In the genomic region with DNA sequence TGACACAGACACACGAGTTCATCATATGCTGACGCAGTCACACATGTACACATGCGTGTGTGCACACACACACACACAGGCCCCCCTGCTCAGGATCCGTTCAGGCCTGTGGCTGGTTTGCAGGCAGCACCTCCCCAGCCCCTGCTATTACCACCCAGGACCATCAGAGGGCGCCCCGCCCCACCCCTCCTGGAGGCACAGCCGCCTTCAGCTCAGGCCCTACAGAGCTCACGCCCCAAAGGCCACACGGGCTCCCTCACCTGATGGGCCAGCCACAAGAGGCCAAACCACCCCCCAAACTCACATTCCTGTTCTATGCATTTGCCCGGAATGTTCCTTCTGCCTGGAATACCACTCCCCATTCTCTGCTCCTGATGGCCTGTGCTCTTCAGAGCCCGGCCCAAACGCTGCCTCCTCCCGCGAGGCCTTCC, we compare ENCODE assay signal across 8 cellular contexts. TPM values are rescaled to one million over a fixed set of nuclear protein-coding genes. Genes with fewer than 3 reads are reported as not detected.
DNase-seq lines count a peak whose midpoint lies in the region; ATAC-seq and TF ChIP-seq lines count a peak whose summit lies in the region.
"Not testable (repeated sequence)": the region's sequence is repeated elsewhere in the genome, so short reads cannot be mapped to it uniquely, and the experiment has no call there.

No MANE protein-coding gene starts in this region.

- H3K9me3 Mint-ChIP-seq in brain = not testable (repeated sequence)

- TF ChIP-seq EP300 in stomach (IDR thresholded peaks at IDR 0.05) = not testable (repeated sequence)

- H3K9me3 ChIP-seq in NT2/D1 (ENCODE audit: insufficient read depth, low read length); right cardiac atrium (ENCODE audit: control insufficient read depth, low read length); stomach: not testable (repeated sequence)

- peak overlapping the region; percentile 50 for H3K9ac ChIP-seq in NT2/D1 (ENCODE audit: insufficient read length, low read depth)

- not testable (repeated sequence) for H3K4me3 ChIP-seq in NT2/D1 (ENCODE audit: insufficient read length, low read depth); right cardiac atrium (ENCODE audit: low read length); stomach

- H3K36me3 Mint-ChIP-seq in brain = not testable (repeated sequence)

- 31% methylated on average over 14 of the region's 14 CpGs for WGBS in right cardiac atrium
- 15 to 34% (median 32%) methylated on average over 10 to 14 of the region's 14 CpGs for WGBS in stomach, 5 donors

- peak; percentile 74 to 81 for TF ChIP-seq CTCF in brain (conservative IDR thresholded peaks at IDR 0.05)
- peak in 5 of 7 experiments; percentile 17 to 96 (median 85) for TF ChIP-seq CTCF in stomach (IDR thresholded peaks at IDR 0.05)

- peak overlapping the region in 1 of 5 experiments; percentile 34 for H3K27ac Mint-ChIP-seq in brain

- not testable (repeated sequence) for TF ChIP-seq POLR2A in stomach (IDR thresholded peaks at IDR 0.05)

- not testable (repeated sequence) for H3K27ac ChIP-seq in right cardiac atrium (ENCODE audit: low read length); stomach

- H3K4me3 Mint-ChIP-seq in brain = not testable (repeated sequence)

- DNase-seq in DMS114 treated with DMSO at 0.1 percent for 48 hours (lab: John Stamatoyannopoulos, UW; ENCODE audit: unreplicated experiment) = peak; percentile 20
- peak; percentile 75 for DNase-seq in HK-2 (ENCODE audit: unreplicated experiment)
- DNase-seq in NT2/D1 (ENCODE audit: low read depth, low spot score) = peak; percentile 63
- peak; percentile 77 for DNase-seq in activated CD4-positive, alpha-beta T cell treated with anti-CD3 and anti-CD28 coated beads, Interleukin-2, amount 50 U/mL, for 1 hour
- DNase-seq in right cardiac atrium = peak; percentile 75 to 94 (median 93)
- DNase-seq in posterior vena cava (ENCODE audit: low spot score) = peak; percentile 94
- peak; percentile 86 for DNase-seq in stomach

- not testable (repeated sequence) for H3K4me1 ChIP-seq in NT2/D1 (ENCODE audit: insufficient read depth, insufficient read length); right cardiac atrium (ENCODE audit: control insufficient read depth, insufficient read depth, low read length)
- H3K4me1 ChIP-seq in stomach = peaks cover 9 to 31% (median 17%) of the 10 kb centered on the region in 4 donors

- intact Hi-C loops in right cardiac atrium (cut with DNase I) = loop anchor here in 1 of 4 donors (10.0 kb wide), 2 partner anchors 49 to 51 kb away; no protein-coding TSS in a partner anchor
- intact Hi-C loops in posterior vena cava (cut with DNase I) = loop anchor here (5.0 to 10.0 kb wide), 3 partner anchors 41 to 109 kb away; no protein-coding TSS in a partner anchor
- intact Hi-C loops in stomach (cut with DNase I; ENCODE audit: low total_unique reads) = loop anchor here (10.0 kb wide), 1 partner anchor 119 kb away; no protein-coding TSS in a partner anchor

- H3K36me3 ChIP-seq in NT2/D1 (ENCODE audit: insufficient read depth, insufficient read length, low read length) (peaks cover 56% of the 10 kb centered on the region), stomach (peaks cover 4 to 79% (median 48%) of the 10 kb centered on the region in 4 donors)

- H3K4me1 Mint-ChIP-seq in brain = not testable (repeated sequence)

- ATAC-seq in right cardiac atrium = peak; percentile 69 to 73

- H3K27me3 ChIP-seq in NT2/D1 (ENCODE audit: insufficient read depth, insufficient read length); right cardiac atrium (ENCODE audit: control insufficient read depth, insufficient read depth); stomach: not testable (repeated sequence)

- H3K27me3 Mint-ChIP-seq in brain = not testable (repeated sequence)

RNA-seq across cellular contexts. Expression of a gene that starts 26.4 kb away (rescaled TPM):
- polyA plus RNA-seq in brain (ENCODE audit: insufficient read depth, low read depth, low replicate concordance) (11.3 TPM), right cardiac atrium (11.5 TPM), stomach (10 to 100 TPM in 1 of 3 donors, 1 to 10 TPM in 2; 1.8 to 15.5 (median 3.1) TPM)
- total RNA-seq in right cardiac atrium (10 to 100 TPM; 10.1 to 48.9 (median 16.2) TPM), posterior vena cava (100 to 1,000 TPM in 1 of 2 donors, 10 to 100 TPM in 1; 90.4 to 134 TPM), stomach (10 to 100 TPM; 15.1 to 44.6 (median 28.1) TPM)

RNA-seq across cellular contexts. Expression of a gene that starts 38.5 kb away (rescaled TPM):
- polyA plus RNA-seq in brain (ENCODE audit: insufficient read depth, low read depth, low replicate concordance) (4.3 TPM), right cardiac atrium (13.2 TPM), stomach (10 to 100 TPM; 11.0 to 15.6 (median 11.6) TPM)
- total RNA-seq in right cardiac atrium (10 to 100 TPM; 14.6 to 18.4 (median 17.8) TPM), posterior vena cava (10 to 100 TPM; 23.8 to 30.9 TPM), stomach (10 to 100 TPM; 12.5 to 36.8 (median 23.9) TPM)

RNA-seq across cellular contexts. Expression of a gene that starts 46.2 kb away (rescaled TPM):
- polyA plus RNA-seq in brain (ENCODE audit: insufficient read depth, low read depth, low replicate concordance) (48.7 TPM), right cardiac atrium (48.1 TPM), stomach (10 to 100 TPM; 67.4 to 98.7 (median 80.7) TPM)
- total RNA-seq in right cardiac atrium (10 to 100 TPM; 39.4 to 49.3 (median 46.8) TPM), posterior vena cava (10 to 100 TPM; 29.0 to 34.1 TPM), stomach (100 to 1,000 TPM in 2 of 5 donors, 10 to 100 TPM in 2, 1 to 10 TPM in 1; 3.5 to 137 (median 39.8) TPM)

Comparison
In these comparisons a context has a peak if more than half of its experiments do, and no peak if none do; other contexts are left out.
1. DNase-seq: peak in every context shown above with its lines; median percentile 94 in posterior vena cava; 93 in right cardiac atrium; 86 in stomach; 77 in activated CD4-positive, alpha-beta T cell treated with anti-CD3 and anti-CD28 coated beads, Interleukin-2, amount 50 U/mL, for 1 hour; 75 in HK-2; 63 in NT2/D1; 20 in DMS114 treated with DMSO at 0.1 percent for 48 hours.